ENCODE assay signal across 8 cellular contexts in genomic region chr12:9364224-9365176, GRCh38.
DNase-seq lines count a peak whose midpoint lies in the region; ATAC-seq, FAIRE-seq and TF ChIP-seq lines count a peak whose summit lies in the region.

No MANE protein-coding gene starts in this region.

- peak overlapping the region; percentile 10; the same call in 1 of the 2 replicates for H3K4me3 ChIP-seq in Karpas-422 (ENCODE audit: low read length)

- H3K36me3 Mint-ChIP-seq in activated naive CD4-positive, alpha-beta T cell treated with anti-CD3 and anti-CD28 coated beads, Interleukin-2, amount 50 U/mL, for 72 hours: no peaks in the 10 kb centered on the region

- H3K27me3 ChIP-seq in Karpas-422 (ENCODE audit: low read length): no peaks in the 10 kb centered on the region

- peak; percentile 79 for ATAC-seq in GM21825 (IDR thresholded peaks at IDR 0.05; ENCODE audit: unreplicated experiment)
- peak; percentile 87 to 91 for ATAC-seq in activated naive CD4-positive, alpha-beta T cell treated with anti-CD3 and anti-CD28 coated beads, Interleukin-2, amount 50 U/mL, for 72 hours

- no peaks in the 10 kb centered on the region for H3K79me2 ChIP-seq in Karpas-422 (ENCODE audit: low read length)

- H3K9me3 ChIP-seq in Karpas-422 (ENCODE audit: low read length): no peaks in the 10 kb centered on the region

- H3K36me3 ChIP-seq in Karpas-422 (ENCODE audit: insufficient read depth, low read length): no peaks in the 10 kb centered on the region

- DNase-seq in GM12892 (ENCODE audit: insufficient read length) (no peak), Karpas-422 (peak; percentile 82), medulla oblongata (ENCODE audit: extremely low spot score) (peak; percentile 10), HUDEP-2 (lab: John Stamatoyannopoulos, UW; ENCODE audit: unreplicated experiment in 76 of 76) (no peak), SW 1271 (lab: John Stamatoyannopoulos, UW) (no peak), NCI-H774 (lab: John Stamatoyannopoulos, UW) (no peak)
- peak in 1 of 2 donors; percentile 50 for DNase-seq in activated naive CD4-positive, alpha-beta T cell treated with anti-CD3 and anti-CD28 coated beads, Interleukin-2, amount 50 U/mL, for 72 hours (ENCODE audit: low spot score in 2 of 2)

- H2AFZ ChIP-seq in Karpas-422 (ENCODE audit: low read length): peak overlapping the region; percentile 0; the same call in 1 of the 2 replicates

- H3K9me2 ChIP-seq in Karpas-422 (replicated peaks; ENCODE audit: insufficient read depth, low read length): no peaks in the 10 kb centered on the region

- no peaks in the 10 kb centered on the region for H3K9me3 Mint-ChIP-seq in activated naive CD4-positive, alpha-beta T cell treated with anti-CD3 and anti-CD28 coated beads, Interleukin-2, amount 50 U/mL, for 72 hours

- H3K27ac ChIP-seq in Karpas-422 (ENCODE audit: low read length): no peak overlapping the region

- H3K4me2 ChIP-seq in Karpas-422 (ENCODE audit: low read depth, low read length, poor library complexity, severe bottlenecking): peak overlapping the region; percentile 66

- H3K9ac ChIP-seq in Karpas-422 (ENCODE audit: low read length): no peak overlapping the region; the same call in 1 of the 2 replicates

- H4K20me1 ChIP-seq in Karpas-422 (ENCODE audit: insufficient read depth, low read depth, low read length): no peaks in the 10 kb centered on the region

- FAIRE-seq in GM12892 (lab: Jason Lieb, UNC): peak; percentile 98

- TF ChIP-seq POLR2A in GM12892 (IDR thresholded peaks at IDR 0.05; ENCODE audit: low read depth, low read length): peak; percentile 86

- H3K4me1 ChIP-seq in Karpas-422 (ENCODE audit: low read length): peaks cover 19% of the 10 kb centered on the region

- H3K27ac Mint-ChIP-seq in activated naive CD4-positive, alpha-beta T cell treated with anti-CD3 and anti-CD28 coated beads, Interleukin-2, amount 50 U/mL, for 72 hours: peak overlapping the region; percentile 74 to 82

Comparison
In these comparisons a context has a peak if more than half of its experiments do, and no peak if none do; other contexts are left out.
1. DNase-seq: peak in Karpas-422 (single experiment) and medulla oblongata (single experiment); none in GM12892 (single experiment), HUDEP-2 (0 of 76), SW 1271 (0 of 2) and NCI-H774 (single experiment).